17 cellular contexts compared by ENCODE assay signal in genomic region chr10:70324951-70325781, GRCh38. TPM values are rescaled to one million over a fixed set of nuclear protein-coding genes. Genes with fewer than 3 reads are reported as not detected.
DNase-seq lines count a peak whose midpoint lies in the region; ATAC-seq and TF ChIP-seq lines count a peak whose summit lies in the region.
"Had no signal": no experiment of that assay in that cellular context is flagged by ENCODE, and none has a peak within 500 bp of the region (broad histone marks: within the 10 kb centered on the region; RNA-seq: fewer than 3 reads in every experiment).

No MANE protein-coding gene starts in this region.

- H3K4me3 ChIP-seq in esophagus squamous epithelium (no peak overlapping the region), gastrocnemius medialis (no peak overlapping the region)
- no peak overlapping the region for H3K4me3 ChIP-seq in naive thymus-derived CD4-positive, alpha-beta T cell (ENCODE audit: low read length)
- H3K4me3 ChIP-seq: A549, hepatocyte had no signal

- no peak overlapping the region for H3K4me3 Mint-ChIP-seq in activated CD4-positive, alpha-beta T cell treated with anti-CD3 and anti-CD28 coated beads for 36 hours
- no peak overlapping the region for H3K4me3 Mint-ChIP-seq in naive thymus-derived CD4-positive, alpha-beta T cell
- H3K4me3 Mint-ChIP-seq: activated naive CD4-positive, alpha-beta T cell treated with anti-CD3 and anti-CD28 coated beads, Interleukin-2, amount 50 U/mL, for 24 hours; neural crest cell had no signal

- intact Hi-C loops in activated CD4-positive, alpha-beta T cell treated with anti-CD3 and anti-CD28 coated beads for 36 hours (cut with DNase I, micrococcal nuclease): no loop called here
- intact Hi-C loops in esophagus squamous epithelium (cut with DNase I): no loop called here
- intact Hi-C loops in gastrocnemius medialis (cut with DNase I; ENCODE audit: low total_unique reads): loop anchor here (1.0 to 5.0 kb wide), 4 partner anchors 18 to 37 kb away; no protein-coding TSS in a partner anchor
- intact Hi-C loops in naive thymus-derived CD4-positive, alpha-beta T cell (cut with micrococcal nuclease): no loop called here

- no peaks in the 10 kb centered on the region for H3K9me3 ChIP-seq in esophagus squamous epithelium
- H3K9me3 ChIP-seq in gastrocnemius medialis: no peaks in the 10 kb centered on the region
- no peaks in the 10 kb centered on the region for H3K9me3 ChIP-seq in naive thymus-derived CD4-positive, alpha-beta T cell (ENCODE audit: control insufficient read depth in 2 of 3, low read length in 3 of 3)
- H3K9me3 ChIP-seq: A549 had no signal

- H3K36me3 ChIP-seq in esophagus squamous epithelium (no peaks in the 10 kb centered on the region), gastrocnemius medialis (no peaks in the 10 kb centered on the region)
- no peaks in the 10 kb centered on the region for H3K36me3 ChIP-seq in naive thymus-derived CD4-positive, alpha-beta T cell (ENCODE audit: control insufficient read depth in 2 of 3, insufficient read depth in 3 of 3, low read length in 3 of 3)

- TF ChIP-seq CTCF in esophagus squamous epithelium (IDR thresholded peaks at IDR 0.05): no peak
- no peak for TF ChIP-seq CTCF in gastrocnemius medialis (IDR thresholded peaks at IDR 0.05 in 4 of 5, conservative IDR thresholded peaks at IDR 0.05 in 1 of 5)

- no peaks in the 10 kb centered on the region for H3K9me3 Mint-ChIP-seq in activated CD4-positive, alpha-beta T cell treated with anti-CD3 and anti-CD28 coated beads for 36 hours (ENCODE audit: low read depth)
- no peaks in the 10 kb centered on the region for H3K9me3 Mint-ChIP-seq in naive thymus-derived CD4-positive, alpha-beta T cell
- H3K9me3 Mint-ChIP-seq: activated naive CD4-positive, alpha-beta T cell treated with anti-CD3 and anti-CD28 coated beads, Interleukin-2, amount 50 U/mL, for 24 hours; neural crest cell had no signal

- H3K27ac ChIP-seq in esophagus squamous epithelium (peak overlapping the region in 3 of 4 donors; percentile 37 to 73 (median 56)), gastrocnemius medialis (peak overlapping the region; percentile 68 to 79 (median 75))
- H3K27ac ChIP-seq in naive thymus-derived CD4-positive, alpha-beta T cell (ENCODE audit: low read depth, low read length): no peak overlapping the region
- H3K27ac ChIP-seq: hepatocyte had no signal

- H3K27me3 Mint-ChIP-seq in activated CD4-positive, alpha-beta T cell treated with anti-CD3 and anti-CD28 coated beads for 36 hours: no peaks in the 10 kb centered on the region
- peaks cover 0 to 3% (median 0%) of the 10 kb centered on the region in 5 donors for H3K27me3 Mint-ChIP-seq in naive thymus-derived CD4-positive, alpha-beta T cell
- H3K27me3 Mint-ChIP-seq: activated naive CD4-positive, alpha-beta T cell treated with anti-CD3 and anti-CD28 coated beads, Interleukin-2, amount 50 U/mL, for 24 hours had no signal

- peaks cover 0 to 36% (median 4%) of the 10 kb centered on the region in 3 donors for H3K4me1 ChIP-seq in esophagus squamous epithelium
- H3K4me1 ChIP-seq in gastrocnemius medialis: peaks cover 33 to 59% of the 10 kb centered on the region in 2 donors
- H3K4me1 ChIP-seq in naive thymus-derived CD4-positive, alpha-beta T cell (ENCODE audit: control insufficient read depth in 2 of 2, insufficient read depth in 2 of 2, low read length in 2 of 2): peaks cover 0 to 19% of the 10 kb centered on the region in 2 donors

- no peak overlapping the region for H3K27ac Mint-ChIP-seq in activated CD4-positive, alpha-beta T cell treated with anti-CD3 and anti-CD28 coated beads for 36 hours
- peak overlapping the region in 2 of 9 donors; percentile 3 to 41 for H3K27ac Mint-ChIP-seq in naive thymus-derived CD4-positive, alpha-beta T cell
- H3K27ac Mint-ChIP-seq: activated naive CD4-positive, alpha-beta T cell treated with anti-CD3 and anti-CD28 coated beads, Interleukin-2, amount 50 U/mL, for 24 hours had no signal

- CTCF ChIA-PET in activated CD4-positive, alpha-beta T cell treated with anti-CD3 and anti-CD28 coated beads for 36 hours (lab: Charles Lee): interaction anchor here (0.7 kb wide), 1 partner anchor 52 kb away, joined by 4 read pairs; no protein-coding TSS in a partner anchor
- CTCF ChIA-PET in naive thymus-derived CD4-positive, alpha-beta T cell (lab: Charles Lee): no interaction called here

- peaks cover 12% of the 10 kb centered on the region for H3K4me1 Mint-ChIP-seq in activated CD4-positive, alpha-beta T cell treated with anti-CD3 and anti-CD28 coated beads for 36 hours
- H3K4me1 Mint-ChIP-seq in naive thymus-derived CD4-positive, alpha-beta T cell: peaks cover 0 to 35% (median 18%) of the 10 kb centered on the region in 7 donors

- peak; percentile 12 for ATAC-seq in activated CD4-positive, alpha-beta T cell treated with anti-CD3 and anti-CD28 coated beads for 36 hours
- ATAC-seq in gastrocnemius medialis: peak; percentile 10 to 15
- ATAC-seq in naive thymus-derived CD4-positive, alpha-beta T cell: no peak

- POLR2A ChIA-PET in activated CD4-positive, alpha-beta T cell treated with anti-CD3 and anti-CD28 coated beads for 36 hours (lab: Charles Lee): no interaction called here
- POLR2A ChIA-PET in naive thymus-derived CD4-positive, alpha-beta T cell (lab: Charles Lee): interaction anchor here (0.6 kb wide), 1 partner anchor 343 kb away, joined by 3 read pairs; no protein-coding TSS in a partner anchor

- 76 to 87% methylated on average over 3 to 4 of the region's 10 CpGs for WGBS in esophagus squamous epithelium, 2 donors

- H3K36me3 Mint-ChIP-seq in activated CD4-positive, alpha-beta T cell treated with anti-CD3 and anti-CD28 coated beads for 36 hours (ENCODE audit: low read depth): no peaks in the 10 kb centered on the region
- peaks cover 0 to 11% (median 0%) of the 10 kb centered on the region in 5 donors for H3K36me3 Mint-ChIP-seq in naive thymus-derived CD4-positive, alpha-beta T cell
- H3K36me3 Mint-ChIP-seq: activated naive CD4-positive, alpha-beta T cell treated with anti-CD3 and anti-CD28 coated beads, Interleukin-2, amount 50 U/mL, for 24 hours had no signal

- TF ChIP-seq POLR2A in esophagus squamous epithelium (IDR thresholded peaks at IDR 0.05) (no peak), gastrocnemius medialis (IDR thresholded peaks at IDR 0.05) (no peak)

- in situ Hi-C loops in gastrocnemius medialis (cut with MboI; ENCODE audit: low sequenced_read_pairs in 4 of 4): no loop called here

- no peak for DNase-seq in activated CD4-positive, alpha-beta T cell treated with anti-CD3 and anti-CD28 coated beads for 36 hours
- no peak for DNase-seq in activated CD4-positive, alpha-beta T cell treated with anti-CD3 and anti-CD28 coated beads for 4 hours
- peak; percentile 26 for DNase-seq in NCI-H69 (lab: John Stamatoyannopoulos, UW)
- no peak for DNase-seq in esophagus squamous epithelium (lab: John Stamatoyannopoulos, UW)
- DNase-seq in gastrocnemius medialis: peak in 1 of 2 donors; percentile 19
- DNase-seq in NK-92 treated with Interleukin-12 subunit alpha and Interleukin-12 subunit beta, amount 100 ng/mL, for 24 hours (lab: John Stamatoyannopoulos, UW): no peak
- DNase-seq in naive thymus-derived CD4-positive, alpha-beta T cell: no peak
- DNase-seq in ecto neural progenitor cell (ENCODE audit: low spot score): no peak
- DNase-seq: NCI-H187, NCI-H748 treated with DMSO at 0.1 percent for 48 hours had no signal

- no peaks in the 10 kb centered on the region for H3K27me3 ChIP-seq in esophagus squamous epithelium
- H3K27me3 ChIP-seq in gastrocnemius medialis: no peaks in the 10 kb centered on the region
- no peaks in the 10 kb centered on the region for H3K27me3 ChIP-seq in naive thymus-derived CD4-positive, alpha-beta T cell (ENCODE audit: control insufficient read depth in 2 of 2, insufficient read depth in 2 of 2, low read length in 2 of 2)
- H3K27me3 ChIP-seq: hepatocyte had no signal

RNA-seq across cellular contexts. Expression of gene NPFFR1, which starts 41.4 kb away (rescaled TPM):
- total RNA-seq in activated CD4-positive, alpha-beta T cell treated with anti-CD3 and anti-CD28 coated beads for 36 hours: not detected
- total RNA-seq in esophagus squamous epithelium: under 1 TPM in 2 of 4 donors, not detected in 2; 0.19 to 0.32 TPM
- total RNA-seq in gastrocnemius medialis: under 1 TPM in 1 of 4 donors, not detected in 3; 0.03 TPM
- under 1 TPM in 1 of 5 experiments, not detected in 4; 0.05 TPM for total RNA-seq in naive thymus-derived CD4-positive, alpha-beta T cell
- not detected for polyA plus RNA-seq in naive thymus-derived CD4-positive, alpha-beta T cell
- total RNA-seq: epithelial cell of proximal tubule, hepatocyte, LHCN-M2, neural crest cell had no signal
- polyA plus RNA-seq: A549, hepatocyte, liver had no signal

RNA-seq across cellular contexts. Expression of gene LRRC20, which starts 57.3 kb away (rescaled TPM):
- 10 to 100 TPM; 12.8 to 15.9 TPM for total RNA-seq in activated CD4-positive, alpha-beta T cell treated with anti-CD3 and anti-CD28 coated beads for 36 hours
- total RNA-seq in esophagus squamous epithelium: 1 to 10 TPM; 2.8 to 5.3 (median 4.7) TPM
- total RNA-seq in gastrocnemius medialis: 100 to 1,000 TPM; 104 to 220 (median 128) TPM
- total RNA-seq in naive thymus-derived CD4-positive, alpha-beta T cell: 1 to 10 TPM; 3.0 to 9.6 (median 3.3) TPM
- polyA plus RNA-seq in naive thymus-derived CD4-positive, alpha-beta T cell: 1 to 10 TPM; 3.5 to 3.8 TPM

Comparison
In these comparisons a context has a peak if more than half of its experiments do, and no peak if none do; other contexts are left out.
1. RNA of gene LRRC20, which starts 57.3 kb away (total RNA-seq): 104 to 220 TPM in gastrocnemius medialis; 12.8 to 15.9 TPM in activated CD4-positive, alpha-beta T cell treated with anti-CD3 and anti-CD28 coated beads for 36 hours, 2.8 to 5.3 TPM in esophagus squamous epithelium and 3.0 to 9.6 TPM in naive thymus-derived CD4-positive, alpha-beta T cell; every median in the first group is over 4 times any median in the second.